In the genomic region with DNA sequence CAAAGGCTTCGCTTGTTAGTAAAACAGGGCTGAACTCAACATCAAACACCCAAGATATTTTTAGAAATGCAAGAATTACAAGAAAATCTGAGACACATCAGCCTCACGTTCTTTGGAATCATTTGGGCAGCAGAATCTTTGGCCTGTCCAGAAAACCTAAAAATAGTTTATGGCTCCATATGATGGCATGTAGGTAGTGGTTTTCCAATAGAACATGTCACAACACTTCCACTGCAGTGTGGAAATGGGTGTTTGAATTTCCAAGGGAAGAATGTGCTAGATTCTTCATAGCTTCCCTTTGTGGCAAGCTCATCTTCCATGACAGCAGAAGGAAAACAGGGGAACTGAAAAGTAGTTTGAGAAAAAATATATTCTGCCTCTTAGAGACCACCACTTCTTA, we compare ENCODE assay signal across 32 cellular contexts.
"Had no signal": no experiment of that assay in that cellular context is flagged by ENCODE, and none has a peak within 500 bp of the region (broad histone marks: within the 10 kb centered on the region; RNA-seq: fewer than 3 reads in every experiment).

No MANE protein-coding gene starts in this region.

- H3K4me1 Mint-ChIP-seq: naive thymus-derived CD4-positive, alpha-beta T cell; natural killer cell; neural progenitor cell; stimulated activated memory B cell treated with anti-CD40 and anti-IgM and Interleukin-4, amounts not matched to agents 10 μg/mL and 1 μg/mL and 100 μg/mL, for 72 hours; stimulated activated naive CD8-positive, alpha-beta T cell treated with anti-CD3 and anti-CD28 coated beads, Interleukin-15, amount 100 ng/mL, for 72 hours had no signal

- H3K9me3 Mint-ChIP-seq: naive thymus-derived CD4-positive, alpha-beta T cell; natural killer cell; neural progenitor cell; stimulated activated memory B cell treated with anti-CD40 and anti-IgM and Interleukin-4, amounts not matched to agents 10 μg/mL and 1 μg/mL and 100 μg/mL, for 72 hours; stimulated activated naive CD8-positive, alpha-beta T cell treated with anti-CD3 and anti-CD28 coated beads, Interleukin-15, amount 100 ng/mL, for 72 hours; type B pancreatic cell had no signal

- ATAC-seq: naive thymus-derived CD4-positive, alpha-beta T cell; natural killer cell; right cardiac atrium; right lobe of liver; stimulated activated memory B cell treated with anti-CD40 and anti-IgM and Interleukin-4, amounts not matched to agents 10 μg/mL and 1 μg/mL and 100 μg/mL, for 72 hours; stimulated activated naive CD8-positive, alpha-beta T cell treated with anti-CD3 and anti-CD28 coated beads, Interleukin-15, amount 100 ng/mL, for 72 hours; stimulated activated naive CD8-positive, alpha-beta T cell treated with anti-CD3 and anti-CD28 coated beads, Interleukin-15, Interleukin-2, amounts not matched to agents 100 U/mL and 50 U/mL, for 24 hours; upper lobe of right lung had no signal

- H3K36me3 Mint-ChIP-seq: naive thymus-derived CD4-positive, alpha-beta T cell; natural killer cell; neural progenitor cell; stimulated activated memory B cell treated with anti-CD40 and anti-IgM and Interleukin-4, amounts not matched to agents 10 μg/mL and 1 μg/mL and 100 μg/mL, for 72 hours; type B pancreatic cell had no signal

- H3K4me1 ChIP-seq: neural progenitor cell, parathyroid adenoma, right lobe of liver, sigmoid colon, spleen, suprapubic skin, testis, tibial artery, transverse colon, upper lobe of right lung, uterus had no signal

- H2AFZ ChIP-seq: neural progenitor cell, parathyroid adenoma had no signal

- H3K4me2 ChIP-seq: neural progenitor cell, smooth muscle cell had no signal

- H3K9ac ChIP-seq: neural progenitor cell, parathyroid adenoma had no signal

- H3K27me3 ChIP-seq: neural progenitor cell, ovary, sigmoid colon, spleen, suprapubic skin, testis, tibial artery, transverse colon, upper lobe of right lung, uterus had no signal

- H3K36me3 ChIP-seq: neural progenitor cell, ovary, right lobe of liver, sigmoid colon, spleen, suprapubic skin, tibial artery, transverse colon, upper lobe of right lung, uterus had no signal

- H3K27ac ChIP-seq: neural progenitor cell, ovary, parathyroid adenoma, right lobe of liver, sigmoid colon, skin epidermis, spleen, suprapubic skin, testis, tibial artery, transverse colon, upper lobe of right lung, uterus had no signal

- H3K27me3 Mint-ChIP-seq: progenitor cell of endocrine pancreas; stimulated activated naive CD8-positive, alpha-beta T cell treated with anti-CD3 and anti-CD28 coated beads, Interleukin-15, amount 100 ng/mL, for 72 hours; type B pancreatic cell had no signal

- H3K9me3 ChIP-seq: right lobe of liver, sigmoid colon, suprapubic skin, testis, transverse colon, upper lobe of right lung, uterus had no signal

- H3K4me3 Mint-ChIP-seq: naive thymus-derived CD4-positive, alpha-beta T cell; natural killer cell; nephron; neural progenitor cell; stimulated activated memory B cell treated with anti-CD40 and anti-IgM and Interleukin-4, amounts not matched to agents 10 μg/mL and 1 μg/mL and 100 μg/mL, for 72 hours; stimulated activated naive CD8-positive, alpha-beta T cell treated with anti-CD3 and anti-CD28 coated beads, Interleukin-15, amount 100 ng/mL, for 72 hours; type B pancreatic cell had no signal

- H3K79me2 ChIP-seq: parathyroid adenoma had no signal

- H3K27ac Mint-ChIP-seq: naive thymus-derived CD4-positive, alpha-beta T cell; natural killer cell; nephron; neural progenitor cell; progenitor cell of endocrine pancreas; stimulated activated memory B cell treated with anti-CD40 and anti-IgM and Interleukin-4, amounts not matched to agents 10 μg/mL and 1 μg/mL and 100 μg/mL, for 72 hours; stimulated activated naive CD8-positive, alpha-beta T cell treated with anti-CD3 and anti-CD28 coated beads, Interleukin-15, amount 100 ng/mL, for 72 hours; type B pancreatic cell had no signal

- H3K4me3 ChIP-seq: neural progenitor cell, ovary, right lobe of liver, sigmoid colon, skin epidermis, smooth muscle cell, spleen, suprapubic skin, testis, tibial artery, transverse colon, upper lobe of right lung, uterus had no signal

- DNase-seq: naive thymus-derived CD4-positive, alpha-beta T cell; natural killer cell; occipital lobe; ovary; posterior cingulate gyrus; right cardiac atrium; right lobe of liver; sigmoid colon; spleen; stimulated activated CD4-positive, alpha-beta T cell treated with anti-CD3 and anti-CD28 coated beads, Interleukin-12 subunit alpha, Interleukin-12 subunit beta, amount 100 ng/mL, for 4 hours; stimulated activated CD4-positive, alpha-beta T cell treated with anti-CD3 and anti-CD28 coated beads, Interleukin-1b, Interleukin-23, amount 100 ng/mL, for 48 hours; stimulated activated CD4-positive, alpha-beta T cell treated with anti-CD3 and anti-CD28 coated beads, Interleukin-4, amount 100 ng/mL, for 1 hour; stimulated activated CD4-positive, alpha-beta T cell treated with anti-CD3 and anti-CD28 coated beads, Interleukin-4, amount 100 ng/mL, for 4 hours; stimulated activated CD8-positive, alpha-beta memory T cell treated with anti-CD3 and anti-CD28 coated beads, Interleukin-4, amount 100 ng/mL, for 48 hours; stimulated activated naive CD4-positive, alpha-beta T cell; stimulated activated naive CD8-positive, alpha-beta T cell treated with anti-CD3 and anti-CD28 coated beads, Interleukin-15, amount 100 ng/mL, for 72 hours; stimulated activated naive CD8-positive, alpha-beta T cell treated with anti-CD3 and anti-CD28 coated beads, Interleukin-15, Interleukin-2, amounts not matched to agents 100 U/mL and 50 U/mL, for 24 hours; substantia nigra; testis; tibial artery; transverse colon; upper lobe of right lung; uterus had no signal
